Comparison of ENCODE assay signal across 1 cellular context in genomic region chr16:23538919-23539278, GRCh38.
A peak's percentile ranks its signal among the peaks of the same experiment; 100 is the strongest.
TF ChIP-seq lines count a peak whose summit lies in the region.

No MANE protein-coding gene starts in this region.

TF ChIP-seq in HepG2, 621 proteins besides CTCF, POLR2A, EP300 and RAD21 (continued from another document):
- TF ChIP-seq GPBP1L1 (CRISPR knock-in tag; IDR thresholded peaks at IDR 0.05), result no peak
- no peak for TF ChIP-seq ZNF383 (CRISPR knock-in tag; IDR thresholded peaks at IDR 0.05; ENCODE audit: borderline replicate concordance)
- TF ChIP-seq ZNF784 (CRISPR knock-in tag; IDR thresholded peaks at IDR 0.05; ENCODE audit: borderline replicate concordance), result 0 out of 2 replicates have a peak, but pooled peaks have one; percentile 11
- TF ChIP-seq SOX13 (IDR thresholded peaks at IDR 0.05), result no peak
- TF ChIP-seq SOX13 (CRISPR knock-in tag; conservative IDR thresholded peaks at IDR 0.05 in 1 of 2, IDR thresholded peaks at IDR 0.05 in 1 of 2), result 0 out of 4 replicates have a peak, but pooled peaks of 1 of the 2 experiments have one; percentile 15
TF ChIP-seq in HepG2: peak in this region for 7.
